In the genomic region with DNA sequence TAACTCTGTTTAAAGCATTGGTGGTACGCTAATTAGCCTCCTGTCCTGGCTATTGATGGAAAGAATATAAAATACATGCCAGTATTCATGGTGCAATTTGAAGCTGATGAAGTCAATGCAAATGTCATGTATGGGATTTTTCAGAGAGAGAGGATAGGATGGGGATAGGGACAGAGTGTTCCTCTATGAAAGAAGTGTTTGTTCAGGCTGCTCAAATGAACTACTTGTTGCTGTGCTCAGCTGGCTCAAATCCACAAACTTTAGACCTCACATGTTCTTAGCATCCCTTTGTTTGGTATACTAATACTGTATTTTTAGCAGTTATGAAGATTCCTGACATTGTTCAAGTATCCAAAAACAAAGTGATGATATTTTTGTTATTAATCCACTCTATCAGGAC, we compare ENCODE assay signal across 19 cellular contexts.
DNase-seq lines count a peak whose midpoint lies in the region; ATAC-seq and TF ChIP-seq lines count a peak whose summit lies in the region.
"Had no signal": no experiment of that assay in that cellular context is flagged by ENCODE, and none has a peak within 500 bp of the region (broad histone marks: within the 10 kb centered on the region; RNA-seq: fewer than 3 reads in every experiment).

No MANE protein-coding gene starts in this region.

- ATAC-seq in right cardiac atrium: no peak

- BruUV-seq in PC-9 (replicated peaks; lab: Mats Ljungman, UMichigan): no TSS peak

- H3K4me1 ChIP-seq in right cardiac atrium (ENCODE audit: control insufficient read depth, insufficient read depth, low read length) (no peaks in the 10 kb centered on the region), PC-9 (replicated peaks; ENCODE audit: insufficient read depth) (no peaks in the 10 kb centered on the region)
- H3K4me1 ChIP-seq: SJSA1 had no signal

- intact Hi-C loops in right cardiac atrium (cut with DNase I) (no loop called here), PC-9 (cut with micrococcal nuclease; ENCODE audit: unreplicated experiment) (no loop called here)

- WGBS in right cardiac atrium: 80% methylated on average over 1 of the region's 1 CpG

- H3K27ac ChIP-seq in temporal lobe (ENCODE audit: low read depth, low read length): peak overlapping the region; percentile 77
- no peak overlapping the region for H3K27ac ChIP-seq in right cardiac atrium (ENCODE audit: low read length)
- H3K27ac ChIP-seq in PC-9: no peak overlapping the region
- H3K27ac ChIP-seq: SJSA1 had no signal

- no peaks in the 10 kb centered on the region for H3K9me2 ChIP-seq in PC-9 (ENCODE audit: insufficient read depth)

- TF ChIP-seq CTCF in PC-9 (conservative IDR thresholded peaks at IDR 0.05): no peak

- H3K4me3 ChIP-seq in right cardiac atrium (ENCODE audit: low read length) (no peak overlapping the region), PC-9 (no peak overlapping the region)
- H3K4me3 ChIP-seq: SJSA1 had no signal

- no peaks in the 10 kb centered on the region for H3K36me3 ChIP-seq in PC-9 (ENCODE audit: low read depth)
- H3K36me3 ChIP-seq: SJSA1 had no signal

- no peaks in the 10 kb centered on the region for H3K79me2 ChIP-seq in PC-9 (ENCODE audit: low read depth)

- H4K20me1 ChIP-seq in PC-9 (ENCODE audit: insufficient read depth): no peaks in the 10 kb centered on the region

- POLR2A ChIA-PET in PC-9 (lab: Charles Lee; ENCODE audit: unreplicated experiment): no interaction called here

- H3K9me3 ChIP-seq in right cardiac atrium (ENCODE audit: control insufficient read depth, low read length) (no peaks in the 10 kb centered on the region), PC-9 (ENCODE audit: insufficient read depth, low read depth) (no peaks in the 10 kb centered on the region)

- H3F3A ChIP-seq in PC-9 (ENCODE audit: insufficient read depth, low read depth): no peaks in the 10 kb centered on the region

- peak; percentile 27 for DNase-seq in RPMI7951 (ENCODE audit: low read depth)
- DNase-seq in foreskin melanocyte: peak; percentile 94
- DNase-seq in middle frontal gyrus (ENCODE audit: extremely low spot score, low spot score): peak; percentile 48
- no peak for DNase-seq in right cardiac atrium
- no peak for DNase-seq in RKO (ENCODE audit: low spot score)
- no peak for DNase-seq in PC-9
- DNase-seq in NCI-H1105 treated with DMSO at 0.1 percent for 48 hours (lab: John Stamatoyannopoulos, UW): no peak
- DNase-seq: ACHN, AML-193, DMS79, HCEC 1CT, NCI-H1417 treated with DMSO at 0.1 percent for 48 hours, NCI-H1930, NCI-H2171, NCI-H446 treated with DMSO at 0.1 percent for 48 hours, NCI-H748 treated with DMSO at 0.1 percent for 48 hours, OCI-M1 had no signal

- CTCF ChIA-PET in PC-9 (lab: Charles Lee): no interaction called here

- no peaks in the 10 kb centered on the region for H3K27me3 ChIP-seq in right cardiac atrium (ENCODE audit: control insufficient read depth, insufficient read depth)
- H3K27me3 ChIP-seq in PC-9 (ENCODE audit: insufficient read depth, low read depth): no peaks in the 10 kb centered on the region
- H3K27me3 ChIP-seq: SJSA1 had no signal

- no peak overlapping the region for H3K4me2 ChIP-seq in PC-9

- no peak overlapping the region for H2AFZ ChIP-seq in PC-9

Comparison
In these comparisons a context has a peak if more than half of its experiments do, and no peak if none do; other contexts are left out.
1. DNase-seq: peak in RPMI7951 (single experiment), foreskin melanocyte (single experiment) and middle frontal gyrus (single experiment); none in right cardiac atrium (0 of 3), RKO (single experiment), PC-9 (0 of 2) and NCI-H1105 treated with DMSO at 0.1 percent for 48 hours (single experiment).